ENCODE assay signal across 10 cellular contexts in the genomic region with DNA sequence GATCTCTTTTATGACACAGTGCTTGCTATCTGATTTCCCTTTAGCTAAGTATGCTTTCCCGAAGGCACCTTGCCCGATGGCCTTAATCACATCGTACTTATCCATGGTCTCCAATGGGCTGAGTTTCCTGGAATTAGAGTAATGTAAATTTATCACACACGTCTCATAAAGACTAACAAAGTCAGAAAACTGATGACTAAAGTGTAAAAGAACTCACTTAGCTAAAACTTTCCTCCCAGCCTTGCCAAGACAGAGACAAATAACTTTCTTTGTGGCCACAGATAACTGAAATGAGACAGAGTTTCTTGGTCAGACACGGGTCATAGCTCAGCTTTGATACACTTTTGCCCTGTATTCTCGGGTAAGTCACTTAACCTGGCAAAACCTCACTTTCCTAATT. TPM values are rescaled to one million over a fixed set of nuclear protein-coding genes. Genes with fewer than 3 reads are reported as not detected.
DNase-seq lines count a peak whose midpoint lies in the region; ATAC-seq, FAIRE-seq and TF ChIP-seq lines count a peak whose summit lies in the region.
"Had no signal": no experiment of that assay in that cellular context is flagged by ENCODE, and none has a peak within 500 bp of the region (broad histone marks: within the 10 kb centered on the region; RNA-seq: fewer than 3 reads in every experiment).

No MANE protein-coding gene starts in this region.

- H3K4me3 ChIP-seq in astrocyte (ENCODE audit: insufficient read depth, low read depth, low read length) (no peak overlapping the region), psoas muscle (peak overlapping the region; percentile 83), suprapubic skin (no peak overlapping the region), thyroid gland (replicated peaks in 1 of 3) (no peak overlapping the region)

- no peak for TF ChIP-seq POLR2A in suprapubic skin (IDR thresholded peaks at IDR 0.05)
- no peak for TF ChIP-seq POLR2A in thyroid gland (IDR thresholded peaks at IDR 0.05)

- peaks cover 14% of the 10 kb centered on the region for H3K36me3 Mint-ChIP-seq in astrocyte (ENCODE audit: low read depth, unreplicated experiment)

- no peak overlapping the region for H3K9ac ChIP-seq in astrocyte (ENCODE audit: low read length)

- H3K4me3 Mint-ChIP-seq in astrocyte (ENCODE audit: unreplicated experiment): no peak overlapping the region

- ATAC-seq in GM19372 (IDR thresholded peaks at IDR 0.05; ENCODE audit: low read depth, unreplicated experiment): peak; percentile 12
- ATAC-seq in HG02885 (IDR thresholded peaks at IDR 0.05; ENCODE audit: poor library complexity, unreplicated experiment): peak; percentile 28
- peak in 2 of 4 donors; percentile 9 for ATAC-seq in psoas muscle

- no peaks in the 10 kb centered on the region for H3K79me2 ChIP-seq in astrocyte (ENCODE audit: insufficient read depth, low read length)

- DNase-seq in astrocyte (ENCODE audit: low read depth): peak; percentile 93
- no peak for DNase-seq in psoas muscle
- no peak for DNase-seq in NCI-H526 (lab: John Stamatoyannopoulos, UW)
- DNase-seq in NCI-H1105 (lab: John Stamatoyannopoulos, UW): no peak
- no peak for DNase-seq in suprapubic skin (ENCODE audit: low spot score in 2 of 2)
- DNase-seq in thyroid gland: no peak

- H3K36me3 ChIP-seq in astrocyte (ENCODE audit: insufficient read depth, low read length): peaks cover 10% of the 10 kb centered on the region
- H3K36me3 ChIP-seq in psoas muscle (ENCODE audit: insufficient read depth in 1 of 2, low read depth in 1 of 2): peaks cover 2 to 17% of the 10 kb centered on the region in 2 donors
- H3K36me3 ChIP-seq in suprapubic skin: peaks cover 18% of the 10 kb centered on the region
- H3K36me3 ChIP-seq in thyroid gland: no peaks in the 10 kb centered on the region

- no peak overlapping the region for H2AFZ ChIP-seq in astrocyte (ENCODE audit: low read depth, low read length)

- intact Hi-C loops in psoas muscle (cut with DNase I): loop anchor here in 1 of 2 donors (5.0 kb wide), 2 partner anchors 130 to 285 kb away; no protein-coding TSS in a partner anchor
- intact Hi-C loops in thyroid gland (cut with DNase I): loop anchor here (5.0 to 10.0 kb wide), 3 partner anchors 125 to 293 kb away; no protein-coding TSS in a partner anchor

- peaks cover 3% of the 10 kb centered on the region for H3K4me1 Mint-ChIP-seq in astrocyte (ENCODE audit: low read depth, unreplicated experiment)

- FAIRE-seq in astrocyte (lab: Jason Lieb, UNC): no peak

- TF ChIP-seq EP300 in suprapubic skin (IDR thresholded peaks at IDR 0.05): no peak

- 38 to 42% (median 41%) methylated on average over 6 of the region's 6 CpGs for WGBS in psoas muscle, 3 donors
- 23% methylated on average over 6 of the region's 6 CpGs for WGBS in suprapubic skin
- 49 to 62% methylated on average over 6 of the region's 6 CpGs for WGBS in thyroid gland, 2 donors

- H3K9me3 Mint-ChIP-seq in astrocyte (ENCODE audit: unreplicated experiment): peaks cover 6% of the 10 kb centered on the region
- H3K9me3 Mint-ChIP-seq: memory B cell had no signal

- no peaks in the 10 kb centered on the region for H3K9me3 ChIP-seq in astrocyte (ENCODE audit: insufficient read depth, low read depth, low read length)
- no peaks in the 10 kb centered on the region for H3K9me3 ChIP-seq in psoas muscle
- H3K9me3 ChIP-seq in suprapubic skin: no peaks in the 10 kb centered on the region
- no peaks in the 10 kb centered on the region for H3K9me3 ChIP-seq in thyroid gland

- no peak overlapping the region for H3K27ac Mint-ChIP-seq in astrocyte (ENCODE audit: unreplicated experiment)
- H3K27ac Mint-ChIP-seq: H9, memory B cell had no signal

- H4K20me1 ChIP-seq in astrocyte (ENCODE audit: insufficient read depth, low read length): no peaks in the 10 kb centered on the region

- H3K27ac ChIP-seq in astrocyte (ENCODE audit: low read depth, low read length): no peak overlapping the region
- H3K27ac ChIP-seq in psoas muscle: no peak overlapping the region
- H3K27ac ChIP-seq in suprapubic skin: no peak overlapping the region
- H3K27ac ChIP-seq in thyroid gland: no peak overlapping the region

- TF ChIP-seq CTCF in astrocyte (IDR thresholded peaks at IDR 0.05; ENCODE audit: insufficient read depth, low read depth, low read length) (no peak), psoas muscle (IDR thresholded peaks at IDR 0.05) (no peak), suprapubic skin (IDR thresholded peaks at IDR 0.05) (no peak), thyroid gland (IDR thresholded peaks at IDR 0.05) (no peak)

- H3K27me3 ChIP-seq in astrocyte (ENCODE audit: insufficient read depth, low read length): no peaks in the 10 kb centered on the region
- no peaks in the 10 kb centered on the region for H3K27me3 ChIP-seq in psoas muscle (ENCODE audit: insufficient read depth in 3 of 3, low read length in 2 of 3)
- no peaks in the 10 kb centered on the region for H3K27me3 ChIP-seq in suprapubic skin
- no peaks in the 10 kb centered on the region for H3K27me3 ChIP-seq in thyroid gland

- peaks cover 12% of the 10 kb centered on the region for H3K4me1 ChIP-seq in astrocyte (ENCODE audit: insufficient read depth, low read length)
- H3K4me1 ChIP-seq in psoas muscle: no peaks in the 10 kb centered on the region
- peaks cover 23% of the 10 kb centered on the region for H3K4me1 ChIP-seq in suprapubic skin
- H3K4me1 ChIP-seq in thyroid gland: peaks cover 0 to 9% of the 10 kb centered on the region in 2 donors

- peak overlapping the region; percentile 99 for H3K4me2 ChIP-seq in astrocyte (ENCODE audit: low read length)

- H3K27me3 Mint-ChIP-seq in astrocyte (ENCODE audit: low read depth, unreplicated experiment): no peaks in the 10 kb centered on the region

RNA-seq across cellular contexts. Expression of gene NEK5, which starts 1.5 kb away (rescaled TPM):
- total RNA-seq in astrocyte: 0.34 and 0.50 TPM in 2 replicates
- total RNA-seq in psoas muscle: under 1 TPM in 1 of 4 donors, not detected in 3; 0.48 TPM
- polyA plus RNA-seq in psoas muscle: under 1 TPM in 2 of 3 donors, not detected in 1; 0.03 to 0.05 TPM
- under 1 TPM in 3 of 4 donors, not detected in 1; 0.38 to 0.51 (median 0.42) TPM for total RNA-seq in suprapubic skin
- total RNA-seq in thyroid gland: under 1 TPM; 0.13 to 0.73 (median 0.48) TPM

RNA-seq across cellular contexts. Expression of gene NEK3, which starts 32.0 kb away (rescaled TPM):
- total RNA-seq in astrocyte (13.9 and 15.3 TPM in 2 replicates), psoas muscle (1 to 10 TPM; 4.5 to 5.3 (median 4.6) TPM), suprapubic skin (10 to 100 TPM in 2 of 4 donors, 1 to 10 TPM in 2; 6.9 to 20.4 (median 9.9) TPM), thyroid gland (10 to 100 TPM in 2 of 4 donors, 1 to 10 TPM in 2; 5.7 to 14.8 (median 10.4) TPM)
- 1 to 10 TPM; 3.1 to 5.1 (median 4.8) TPM for polyA plus RNA-seq in psoas muscle
